7 cellular contexts compared by ENCODE assay signal in genomic region chr5:138241688-138242547, GRCh38. TPM values are rescaled to one million over a fixed set of nuclear protein-coding genes. Genes with fewer than 3 reads are reported as not detected.
DNase-seq lines count a peak whose midpoint lies in the region; ATAC-seq and TF ChIP-seq lines count a peak whose summit lies in the region.

No MANE protein-coding gene starts in this region.

- H3K9ac ChIP-seq in SK-N-SH, result no peak overlapping the region

- CTCF ChIA-PET in SK-N-SH (lab: Yijun Ruan, JAX), result interaction anchor here (0.7 to 4.5 kb wide), 6 partner anchors 10 to 111 kb away, joined by 3 to 36 read pairs (median 14); partner anchors contain the start of genes GFRA3 and KDM3B

- H3K4me3 ChIP-seq in SK-N-SH (ENCODE audit: low read depth in 2 of 2, low read length in 1 of 2) (peak overlapping the region; percentile 44 to 52), muscle layer of duodenum (ENCODE audit: low read depth in 1 of 2, low read length in 2 of 2) (peak overlapping the region; percentile 51 to 71)

- no peaks in the 10 kb centered on the region for H3K9me2 ChIP-seq in SK-N-SH

- H3K4me1 ChIP-seq in SK-N-SH (ENCODE audit: control insufficient read depth in 1 of 2, insufficient read depth in 2 of 2, low read depth in 1 of 2, low read length in 1 of 2) (peaks cover 0 to 10% of the 10 kb centered on the region in 2 experiments; a peak in 1 of 4 replicates), muscle layer of duodenum (ENCODE audit: control insufficient read depth in 1 of 2, insufficient read depth in 2 of 2, low read length in 2 of 2) (peaks cover 0 to 16% of the 10 kb centered on the region in 2 donors)

- 47% methylated on average over 18 of the region's 67 CpGs for WGBS in SK-N-SH (ENCODE audit: low lambda C conversion rate)

- H3K27ac ChIP-seq in SK-N-SH (ENCODE audit: low read depth in 2 of 2, low read length in 1 of 2), result no peak overlapping the region
- H3K27ac ChIP-seq in muscle layer of duodenum (ENCODE audit: low read length), result no peak overlapping the region

- no peaks in the 10 kb centered on the region for H3K36me3 ChIP-seq in SK-N-SH (replicated peaks in 1 of 2; ENCODE audit: control insufficient read depth in 1 of 2, insufficient read depth in 2 of 2, low read length in 1 of 2)
- H3K36me3 ChIP-seq in muscle layer of duodenum (ENCODE audit: control insufficient read depth in 1 of 2, insufficient read depth in 2 of 2, low read length in 2 of 2), result no peaks in the 10 kb centered on the region

- no peaks in the 10 kb centered on the region for H3F3A ChIP-seq in SK-N-SH (replicated peaks; ENCODE audit: insufficient read depth)

- peak; percentile 53 for DNase-seq in GM20000 (ENCODE audit: low spot score)
- peak; percentile 87 for DNase-seq in SK-N-SH
- DNase-seq in GM19238 (ENCODE audit: insufficient read length, low spot score), result no peak
- DNase-seq in middle frontal gyrus (ENCODE audit: extremely low spot score, low spot score), result no peak
- no peak for DNase-seq in GDM1 (lab: John Stamatoyannopoulos, UW)

- H2AFZ ChIP-seq in SK-N-SH (ENCODE audit: low read depth), result peak overlapping the region; percentile 90

- POLR2A ChIA-PET in SK-N-SH (lab: Yijun Ruan, JAX), result interaction anchor here (0.7 to 1.8 kb wide), 5 partner anchors 17 to 110 kb away, joined by 3 to 19 read pairs (median 3); partner anchors contain the start of genes CDC23 and KIF20A

- peak; percentile 33 for ATAC-seq in esophagus mucosa

- peaks cover 16% of the 10 kb centered on the region; the same call in 1 of the 2 replicates for H3K27me3 ChIP-seq in SK-N-SH (ENCODE audit: insufficient read depth)
- peaks cover 11% of the 10 kb centered on the region for H3K27me3 ChIP-seq in muscle layer of duodenum (ENCODE audit: low read depth, low read length)

- TF ChIP-seq CTCF in GM20000 (IDR thresholded peaks at IDR 0.05; ENCODE audit: extremely low read depth, missing control alignments), result no peak
- TF ChIP-seq CTCF in SK-N-SH (IDR thresholded peaks at IDR 0.05), result no peak

- TF ChIP-seq RAD21 in SK-N-SH (IDR thresholded peaks at IDR 0.05; ENCODE audit: low read length), result no peak

- H3K9me3 ChIP-seq in SK-N-SH, result no peaks in the 10 kb centered on the region
- no peaks in the 10 kb centered on the region for H3K9me3 ChIP-seq in muscle layer of duodenum (ENCODE audit: control insufficient read depth in 1 of 2, low read length in 2 of 2)

- no peaks in the 10 kb centered on the region for H4K20me1 ChIP-seq in SK-N-SH (ENCODE audit: insufficient read depth)

- H3K79me2 ChIP-seq in SK-N-SH (ENCODE audit: insufficient read depth), result no peaks in the 10 kb centered on the region

- H3K4me2 ChIP-seq in SK-N-SH, result peak overlapping the region; percentile 75

- TF ChIP-seq EP300 in SK-N-SH (IDR thresholded peaks at IDR 0.05; ENCODE audit: borderline replicate concordance in 1 of 2, low read depth in 1 of 2, low read length in 1 of 2), result no peak

TF ChIP-seq in SK-N-SH, 30 proteins besides CTCF, POLR2A, EP300 and RAD21:
- TF ChIP-seq NRF1 (IDR thresholded peaks at IDR 0.05; ENCODE audit: low read depth, low read length) (0 out of 2 replicates have a peak, but pooled peaks have one; percentile 8), YY1 (IDR thresholded peaks at IDR 0.05; ENCODE audit: low read depth) (no peak), GATA2 (CRISPR knock-in tag; IDR thresholded peaks at IDR 0.05) (peak; percentile 23; the same call in 1 of the 2 replicates)

RNA-seq across cellular contexts. Expression of gene CDC23, which starts 28.8 kb away (rescaled TPM):
- polyA plus RNA-seq in SK-N-SH (2012; rRNA removed), result 20.2 and 31.5 TPM in 2 replicates
- polyA plus RNA-seq in SK-N-SH (2012; cell fraction: cytosol; rRNA removed), result 25.2 and 25.9 TPM in 2 replicates
- 22.5 and 40.4 TPM in 2 replicates for polyA plus RNA-seq in SK-N-SH (2012; cell fraction: nucleus; rRNA removed)
- total RNA-seq in esophagus mucosa, result 20.6 TPM

RNA-seq across cellular contexts. Expression of gene GFRA3, which starts 32.5 kb away (rescaled TPM):
- polyA plus RNA-seq in SK-N-SH (2012; rRNA removed), result 0.11 and 0.15 TPM in 2 replicates
- 0.04 and 0.17 TPM in 2 replicates for polyA plus RNA-seq in SK-N-SH (2012; cell fraction: cytosol; rRNA removed)
- polyA plus RNA-seq in SK-N-SH (2012; cell fraction: nucleus; rRNA removed), result 0.06 TPM in 1 of 2 replicates, not detected in the other
- total RNA-seq in esophagus mucosa, result not detected

Comparison
In these comparisons a context has a peak if more than half of its experiments do, and no peak if none do; other contexts are left out.
1. DNase-seq: peak in GM20000 (single experiment) and SK-N-SH (single experiment); none in GM19238 (single experiment), middle frontal gyrus (single experiment) and GDM1 (single experiment).